10 cellular contexts compared by ENCODE assay signal in genomic region chr17:50421308-50422031, GRCh38. TPM values are rescaled to one million over a fixed set of nuclear protein-coding genes. Genes with fewer than 3 reads are reported as not detected.
A peak's percentile ranks its signal among the peaks of the same experiment; 100 is the strongest.
DNase-seq lines count a peak whose midpoint lies in the region; ATAC-seq, FAIRE-seq and TF ChIP-seq lines count a peak whose summit lies in the region.
"Had no signal": no experiment of that assay in that cellular context is flagged by ENCODE, and none has a peak within 500 bp of the region (broad histone marks: within the 10 kb centered on the region; RNA-seq: fewer than 3 reads in every experiment).

No MANE protein-coding gene starts in this region.

- peak overlapping the region; percentile 67 to 77 for H3K27ac ChIP-seq in kidney (ENCODE audit: low read depth in 2 of 2, low read length in 2 of 2)

- peak overlapping the region; percentile 82 for H3K27ac Mint-ChIP-seq in activated naive CD4-positive, alpha-beta T cell treated with anti-CD3 and anti-CD28 coated beads for 36 hours
- H3K27ac Mint-ChIP-seq in activated CD8-positive, alpha-beta T cell treated with anti-CD3 and anti-CD28 coated beads, Interleukin-2, amount 10 ng/mL, durations not matched to agents 7 days and 5 days = peak overlapping the region; percentile 88
- H3K27ac Mint-ChIP-seq in type B pancreatic cell = peak overlapping the region; percentile 84

- peak; percentile 14 for ATAC-seq in activated CD8-positive, alpha-beta T cell treated with anti-CD3 and anti-CD28 coated beads, Interleukin-2, amount 10 ng/mL, durations not matched to agents 7 days and 5 days
- ATAC-seq in HG02610 (IDR thresholded peaks at IDR 0.05; ENCODE audit: unreplicated experiment) = no peak
- no peak for ATAC-seq in HG02884 (IDR thresholded peaks at IDR 0.05; ENCODE audit: unreplicated experiment)

- DNase-seq in activated naive CD4-positive, alpha-beta T cell treated with anti-CD3 and anti-CD28 coated beads for 36 hours = no peak
- DNase-seq in activated naive CD4-positive, alpha-beta T cell treated with anti-CD3 and anti-CD28 coated beads, Interleukin-2, amount 50 U/mL, for 16 hours = no peak
- no peak for DNase-seq in activated CD8-positive, alpha-beta T cell treated with anti-CD3 and anti-CD28 coated beads, Interleukin-2, amount 10 ng/mL, durations not matched to agents 7 days and 5 days
- DNase-seq in kidney = no peak
- no peak for DNase-seq in type B pancreatic cell (ENCODE audit: extremely low spot score, unreplicated experiment)
- DNase-seq in activated gamma-delta T cell treated with Interleukin-2 at 50 U/mL for 16 hours = no peak

- CTCF ChIA-PET in activated naive CD4-positive, alpha-beta T cell treated with anti-CD3 and anti-CD28 coated beads for 36 hours (lab: Charles Lee) = interaction anchor here (0.6 to 3.7 kb wide), 3 partner anchors 24 to 60 kb away, joined by 3 to 25 read pairs (median 4); partner anchors contain the start of gene LRRC59
- CTCF ChIA-PET in activated CD8-positive, alpha-beta T cell treated with anti-CD3 and anti-CD28 coated beads, Interleukin-2, amount 10 ng/mL, durations not matched to agents 7 days and 5 days (lab: Charles Lee) = interaction anchor here (0.9 to 3.6 kb wide), 8 partner anchors 10 to 121 kb away, joined by 3 to 28 read pairs (median 4); partner anchors contain the start of gene LRRC59

- H3K9me3 Mint-ChIP-seq in activated naive CD4-positive, alpha-beta T cell treated with anti-CD3 and anti-CD28 coated beads for 36 hours = peaks cover 2% of the 10 kb centered on the region
- H3K9me3 Mint-ChIP-seq in activated CD8-positive, alpha-beta T cell treated with anti-CD3 and anti-CD28 coated beads, Interleukin-2, amount 10 ng/mL, durations not matched to agents 7 days and 5 days (ENCODE audit: insufficient read depth) = peaks cover 6% of the 10 kb centered on the region
- H3K9me3 Mint-ChIP-seq in type B pancreatic cell = peaks cover 7% of the 10 kb centered on the region

- POLR2A ChIA-PET in activated CD8-positive, alpha-beta T cell treated with anti-CD3 and anti-CD28 coated beads, Interleukin-2, amount 10 ng/mL, durations not matched to agents 7 days and 5 days (lab: Charles Lee) = interaction anchor here (0.9 to 2.3 kb wide), 4 partner anchors 11 to 57 kb away, joined by 3 to 19 read pairs (median 3); partner anchors contain the start of genes LRRC59 and RSAD1

- intact Hi-C loops in activated naive CD4-positive, alpha-beta T cell treated with anti-CD3 and anti-CD28 coated beads for 36 hours (cut with micrococcal nuclease) = no loop called here
- intact Hi-C loops in kidney (cut with DNase I) = no loop called here

- peaks cover 7 to 8% of the 10 kb centered on the region in 2 donors for H3K4me1 ChIP-seq in kidney (ENCODE audit: control insufficient read depth in 1 of 2, insufficient read depth in 1 of 2, low read depth in 1 of 2, low read length in 2 of 2)

- peak overlapping the region; percentile 38 to 48 for H3K4me3 ChIP-seq in kidney (ENCODE audit: low read length in 2 of 2)

- peak overlapping the region; percentile 65 for H3K4me3 Mint-ChIP-seq in activated naive CD4-positive, alpha-beta T cell treated with anti-CD3 and anti-CD28 coated beads for 36 hours
- H3K4me3 Mint-ChIP-seq in activated CD8-positive, alpha-beta T cell treated with anti-CD3 and anti-CD28 coated beads, Interleukin-2, amount 10 ng/mL, durations not matched to agents 7 days and 5 days = peak overlapping the region; percentile 68
- H3K4me3 Mint-ChIP-seq in type B pancreatic cell = peak overlapping the region; percentile 57
- H3K4me3 Mint-ChIP-seq: neural crest cell had no signal

- no peaks in the 10 kb centered on the region for H3K36me3 Mint-ChIP-seq in activated naive CD4-positive, alpha-beta T cell treated with anti-CD3 and anti-CD28 coated beads for 36 hours (ENCODE audit: low read depth)
- H3K36me3 Mint-ChIP-seq in activated CD8-positive, alpha-beta T cell treated with anti-CD3 and anti-CD28 coated beads, Interleukin-2, amount 10 ng/mL, durations not matched to agents 7 days and 5 days (ENCODE audit: low read depth) = peaks cover 11% of the 10 kb centered on the region
- H3K36me3 Mint-ChIP-seq in type B pancreatic cell = peaks cover 5% of the 10 kb centered on the region

- TF ChIP-seq CTCF in kidney (IDR thresholded peaks at IDR 0.05; ENCODE audit: borderline replicate concordance, extremely low read depth, insufficient read depth) = no peak
- TF ChIP-seq CTCF in type B pancreatic cell (conservative IDR thresholded peaks at IDR 0.05) = no peak

- no peaks in the 10 kb centered on the region for H3K27me3 Mint-ChIP-seq in activated naive CD4-positive, alpha-beta T cell treated with anti-CD3 and anti-CD28 coated beads for 36 hours (ENCODE audit: low read depth)
- peaks cover 5% of the 10 kb centered on the region for H3K27me3 Mint-ChIP-seq in activated CD8-positive, alpha-beta T cell treated with anti-CD3 and anti-CD28 coated beads, Interleukin-2, amount 10 ng/mL, durations not matched to agents 7 days and 5 days (ENCODE audit: low read depth)
- H3K27me3 Mint-ChIP-seq in type B pancreatic cell = no peaks in the 10 kb centered on the region

- H3K9ac ChIP-seq in kidney (ENCODE audit: low read length in 2 of 2) = no peak overlapping the region

- no peak for FAIRE-seq in kidney (lab: Jason Lieb, UNC)

- no peaks in the 10 kb centered on the region for H3K36me3 ChIP-seq in kidney (ENCODE audit: control insufficient read depth in 1 of 2, insufficient read depth in 2 of 2, low read length in 2 of 2)

- H3K9me3 ChIP-seq in kidney (ENCODE audit: control insufficient read depth in 1 of 2, low read length in 2 of 2) = no peaks in the 10 kb centered on the region

- peaks cover 16% of the 10 kb centered on the region for H3K4me1 Mint-ChIP-seq in activated naive CD4-positive, alpha-beta T cell treated with anti-CD3 and anti-CD28 coated beads for 36 hours (ENCODE audit: low read depth)
- H3K4me1 Mint-ChIP-seq in activated CD8-positive, alpha-beta T cell treated with anti-CD3 and anti-CD28 coated beads, Interleukin-2, amount 10 ng/mL, durations not matched to agents 7 days and 5 days (ENCODE audit: low read depth) = peaks cover 33% of the 10 kb centered on the region
- peaks cover 24% of the 10 kb centered on the region for H3K4me1 Mint-ChIP-seq in type B pancreatic cell (ENCODE audit: unreplicated experiment)

RNA-seq across cellular contexts. Expression of gene ACSF2, which starts 4.5 kb away (rescaled TPM):
- total RNA-seq in activated naive CD4-positive, alpha-beta T cell treated with anti-CD3 and anti-CD28 coated beads for 36 hours = 10 to 100 TPM; 19.7 to 20.7 TPM
- 10 to 100 TPM; 33.1 to 33.4 TPM for total RNA-seq in activated CD8-positive, alpha-beta T cell treated with anti-CD3 and anti-CD28 coated beads, Interleukin-2, amount 10 ng/mL, durations not matched to agents 7 days and 5 days
- total RNA-seq in kidney = 44.4 TPM
- 404 TPM for polyA plus RNA-seq in kidney (ENCODE audit: insufficient read depth, low read depth, low replicate concordance)
- 57.3 and 75.0 TPM in 2 replicates for total RNA-seq in type B pancreatic cell (ENCODE audit: low replicate concordance)

RNA-seq across cellular contexts. Expression of gene LRRC59, which starts 24.1 kb away (rescaled TPM):
- total RNA-seq in activated naive CD4-positive, alpha-beta T cell treated with anti-CD3 and anti-CD28 coated beads for 36 hours = 10 to 100 TPM; 48.1 to 50.1 TPM
- 10 to 100 TPM; 77.7 to 77.9 TPM for total RNA-seq in activated CD8-positive, alpha-beta T cell treated with anti-CD3 and anti-CD28 coated beads, Interleukin-2, amount 10 ng/mL, durations not matched to agents 7 days and 5 days
- total RNA-seq in kidney (61.7 TPM), type B pancreatic cell (ENCODE audit: low replicate concordance) (75.3 and 104 TPM in 2 replicates)
- 37.0 TPM for polyA plus RNA-seq in kidney (ENCODE audit: insufficient read depth, low read depth, low replicate concordance)

RNA-seq across cellular contexts. Expression of gene CHAD, which starts 47.2 kb away (rescaled TPM):
- not detected for total RNA-seq in activated naive CD4-positive, alpha-beta T cell treated with anti-CD3 and anti-CD28 coated beads for 36 hours
- total RNA-seq in activated CD8-positive, alpha-beta T cell treated with anti-CD3 and anti-CD28 coated beads, Interleukin-2, amount 10 ng/mL, durations not matched to agents 7 days and 5 days = not detected
- 0.22 TPM for total RNA-seq in kidney
- polyA plus RNA-seq in kidney (ENCODE audit: insufficient read depth, low read depth, low replicate concordance) = 0.43 TPM
- not detected in 2 replicates for total RNA-seq in type B pancreatic cell (ENCODE audit: low replicate concordance)
- total RNA-seq: T-helper 1 cell treated with Interleukin-12 subunit alpha and Interleukin-12 subunit beta and Interleukin-4 antibody, amounts not matched to agents 30 ng/mL and 1 ng/mL, for 36 hours had no signal

RNA-seq across cellular contexts. Expression of gene EME1, which starts 48.4 kb away (rescaled TPM):
- 10 to 100 TPM; 68.9 to 69.8 TPM for total RNA-seq in activated naive CD4-positive, alpha-beta T cell treated with anti-CD3 and anti-CD28 coated beads for 36 hours
- total RNA-seq in activated CD8-positive, alpha-beta T cell treated with anti-CD3 and anti-CD28 coated beads, Interleukin-2, amount 10 ng/mL, durations not matched to agents 7 days and 5 days = 10 to 100 TPM; 23.5 to 27.8 TPM
- total RNA-seq in kidney (1.0 TPM), type B pancreatic cell (ENCODE audit: low replicate concordance) (6.2 and 18.7 TPM in 2 replicates)
- not detected for polyA plus RNA-seq in kidney (ENCODE audit: insufficient read depth, low read depth, low replicate concordance)

RNA-seq across cellular contexts. Expression of gene MRPL27, which starts 48.5 kb away (rescaled TPM):
- total RNA-seq in activated naive CD4-positive, alpha-beta T cell treated with anti-CD3 and anti-CD28 coated beads for 36 hours = 10 to 100 TPM; 55.1 to 58.2 TPM
- 10 to 100 TPM; 81.0 to 85.4 TPM for total RNA-seq in activated CD8-positive, alpha-beta T cell treated with anti-CD3 and anti-CD28 coated beads, Interleukin-2, amount 10 ng/mL, durations not matched to agents 7 days and 5 days
- total RNA-seq in kidney (54.0 TPM), type B pancreatic cell (ENCODE audit: low replicate concordance) (66.6 and 76.9 TPM in 2 replicates)
- 227 TPM for polyA plus RNA-seq in kidney (ENCODE audit: insufficient read depth, low read depth, low replicate concordance)
